10 cellular contexts compared by ENCODE assay signal in the genomic region with DNA sequence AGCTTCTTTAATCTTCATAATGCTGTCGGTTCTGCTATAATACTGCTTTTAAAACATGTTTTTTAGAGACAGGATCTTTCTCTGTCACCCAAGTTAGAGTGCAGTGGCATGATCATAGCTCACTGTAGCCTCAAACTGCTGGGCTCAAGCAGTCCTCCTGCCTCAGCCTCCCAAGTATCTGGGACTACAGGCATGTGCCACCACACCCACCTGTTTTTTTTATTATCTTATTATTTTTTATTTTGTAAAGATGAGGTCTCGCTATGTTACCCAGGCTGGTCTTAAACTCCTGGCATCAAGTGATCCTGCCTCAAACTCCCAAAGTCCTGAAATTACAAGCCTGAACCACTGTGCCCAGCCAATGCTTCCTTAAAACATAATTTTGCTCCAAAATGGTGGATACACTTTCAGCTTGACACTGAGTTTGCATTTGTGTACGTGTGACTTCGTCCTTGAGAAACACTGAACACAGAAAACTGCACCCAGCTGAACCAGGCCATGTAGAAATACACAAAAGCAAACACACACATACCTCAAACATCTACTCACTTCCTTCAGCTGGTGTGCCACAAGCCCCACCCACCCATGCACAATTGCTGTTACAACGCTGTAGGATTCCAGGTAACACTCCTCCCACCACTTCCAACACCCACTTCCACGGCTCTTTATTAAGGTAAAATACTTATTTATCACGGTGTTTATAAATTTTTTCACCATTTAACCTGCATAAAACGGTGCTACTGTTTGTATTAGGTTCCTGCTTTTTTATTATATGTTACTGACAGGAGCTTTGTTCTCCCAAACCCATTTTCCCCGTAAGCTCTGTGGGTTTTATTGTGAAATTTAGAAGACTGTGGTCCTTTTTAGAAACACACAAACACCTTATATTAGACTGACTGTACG.
DNase-seq lines count a peak whose midpoint lies in the region; ATAC-seq and TF ChIP-seq lines count a peak whose summit lies in the region.
"Had no signal": no experiment of that assay in that cellular context is flagged by ENCODE, and none has a peak within 500 bp of the region (broad histone marks: within the 10 kb centered on the region; RNA-seq: fewer than 3 reads in every experiment).

No MANE protein-coding gene starts in this region.

- H3K4me1 ChIP-seq in urinary bladder (ENCODE audit: insufficient read depth): no peaks in the 10 kb centered on the region
- H3K4me1 ChIP-seq in endodermal cell (ENCODE audit: control insufficient read depth, insufficient read depth, low read length): peaks cover 3% of the 10 kb centered on the region

- DNase-seq in activated T-cell treated with anti-CD3 and anti-CD28 coated beads for 48 hours (ENCODE audit: low read depth) (peak; percentile 8), left colon (peak; percentile 17 to 27), cardiac septum (ENCODE audit: low spot score) (no peak), endodermal cell (no peak)
- no peak for DNase-seq in activated T-cell treated with anti-CD3 and anti-CD28 coated beads, Interleukin-2, amount 50 U/mL, for 1 hour
- DNase-seq: NCI-H1694 treated with DMSO at 0.1 percent for 48 hours had no signal

- no peaks in the 10 kb centered on the region for H3K36me3 ChIP-seq in urinary bladder (ENCODE audit: insufficient read depth)
- no peaks in the 10 kb centered on the region for H3K36me3 ChIP-seq in endodermal cell (ENCODE audit: control insufficient read depth, insufficient read depth, low read length)

- H3K27ac ChIP-seq in urinary bladder (ENCODE audit: low read depth): peak overlapping the region; percentile 6
- H3K27ac ChIP-seq in endodermal cell (ENCODE audit: low read depth, low read length): no peak overlapping the region

- peak overlapping the region; percentile 81 for H3K27ac Mint-ChIP-seq in activated T-helper 17 cell treated with anti-CD3 and anti-CD28 coated beads, Interleukin-2, amount 50 U/mL, for 72 hours
- H3K27ac Mint-ChIP-seq in endodermal cell: no peak overlapping the region
- H3K27ac Mint-ChIP-seq: stimulated activated effector memory CD8-positive, alpha-beta T cell treated with anti-CD3 and anti-CD28 coated beads, Interleukin-12 subunit alpha, Interleukin-12 subunit beta, amount 100 ng/mL, for 72 hours had no signal

- ATAC-seq in activated T-helper 17 cell treated with anti-CD3 and anti-CD28 coated beads, Interleukin-2, amount 50 U/mL, for 72 hours (replicated peaks): peak; percentile 27
- peak; percentile 81 for ATAC-seq in left colon
- no peak for ATAC-seq in GM18511 (IDR thresholded peaks at IDR 0.05; ENCODE audit: unreplicated experiment)
- ATAC-seq: stimulated activated effector memory CD8-positive, alpha-beta T cell treated with anti-CD3 and anti-CD28 coated beads, Interleukin-12 subunit alpha, Interleukin-12 subunit beta, amount 100 ng/mL, for 72 hours had no signal

- no peak overlapping the region for H3K9ac ChIP-seq in endodermal cell (ENCODE audit: extremely low read depth, low read length, poor library complexity, severe bottlenecking)

- 65% methylated on average over 10 of the region's 10 CpGs for WGBS in urinary bladder
- WGBS in endodermal cell (ENCODE audit: insufficient coverage in 1 of 2, insufficient read length in 1 of 2), 2 experiments: 90 to 96% methylated on average over 2 to 8 of the region's 10 CpGs

- H3K27me3 ChIP-seq in endodermal cell (ENCODE audit: control insufficient read depth, insufficient read depth, low read length, poor library complexity, severe bottlenecking): no peaks in the 10 kb centered on the region

- no peak overlapping the region for H3K4me3 ChIP-seq in urinary bladder (ENCODE audit: low read depth, low read length)
- H3K4me3 ChIP-seq in endodermal cell (ENCODE audit: low read length): no peak overlapping the region

- intact Hi-C loops in left colon (cut with DNase I, micrococcal nuclease) (no loop called here), cardiac septum (cut with DNase I) (no loop called here)

- H3K36me3 Mint-ChIP-seq in activated T-helper 17 cell treated with anti-CD3 and anti-CD28 coated beads, Interleukin-2, amount 50 U/mL, for 72 hours (ENCODE audit: low read depth): peaks cover 5% of the 10 kb centered on the region
- H3K36me3 Mint-ChIP-seq in endodermal cell (ENCODE audit: low read depth): no peaks in the 10 kb centered on the region
- H3K36me3 Mint-ChIP-seq: stimulated activated effector memory CD8-positive, alpha-beta T cell treated with anti-CD3 and anti-CD28 coated beads, Interleukin-12 subunit alpha, Interleukin-12 subunit beta, amount 100 ng/mL, for 72 hours had no signal

- H3K4me1 Mint-ChIP-seq in activated T-helper 17 cell treated with anti-CD3 and anti-CD28 coated beads, Interleukin-2, amount 50 U/mL, for 72 hours: peaks cover 5% of the 10 kb centered on the region
- peaks cover 10% of the 10 kb centered on the region for H3K4me1 Mint-ChIP-seq in endodermal cell
- H3K4me1 Mint-ChIP-seq: stimulated activated effector memory CD8-positive, alpha-beta T cell treated with anti-CD3 and anti-CD28 coated beads, Interleukin-12 subunit alpha, Interleukin-12 subunit beta, amount 100 ng/mL, for 72 hours had no signal

- H3K9me3 ChIP-seq in endodermal cell (ENCODE audit: control insufficient read depth, low read length): no peaks in the 10 kb centered on the region

- TF ChIP-seq CTCF in endodermal cell (conservative IDR thresholded peaks at IDR 0.05): no peak

- peak overlapping the region; percentile 46 for H3K4me3 Mint-ChIP-seq in activated T-helper 17 cell treated with anti-CD3 and anti-CD28 coated beads, Interleukin-2, amount 50 U/mL, for 72 hours
- H3K4me3 Mint-ChIP-seq in endodermal cell: no peak overlapping the region
- H3K4me3 Mint-ChIP-seq: stimulated activated effector memory CD8-positive, alpha-beta T cell treated with anti-CD3 and anti-CD28 coated beads, Interleukin-12 subunit alpha, Interleukin-12 subunit beta, amount 100 ng/mL, for 72 hours had no signal

- H3K9me3 Mint-ChIP-seq in activated T-helper 17 cell treated with anti-CD3 and anti-CD28 coated beads, Interleukin-2, amount 50 U/mL, for 72 hours: no peaks in the 10 kb centered on the region
- H3K9me3 Mint-ChIP-seq in endodermal cell: no peaks in the 10 kb centered on the region
- H3K9me3 Mint-ChIP-seq: stimulated activated effector memory CD8-positive, alpha-beta T cell treated with anti-CD3 and anti-CD28 coated beads, Interleukin-12 subunit alpha, Interleukin-12 subunit beta, amount 100 ng/mL, for 72 hours had no signal

- H3K27me3 Mint-ChIP-seq in activated T-helper 17 cell treated with anti-CD3 and anti-CD28 coated beads, Interleukin-2, amount 50 U/mL, for 72 hours: no peaks in the 10 kb centered on the region
- H3K27me3 Mint-ChIP-seq in endodermal cell (ENCODE audit: insufficient read depth): no peaks in the 10 kb centered on the region

Comparison
In these comparisons a context has a peak if more than half of its experiments do, and no peak if none do; other contexts are left out.
1. DNase-seq: peak in activated T-cell treated with anti-CD3 and anti-CD28 coated beads for 48 hours (single experiment) and left colon (2 of 2); none in activated T-cell treated with anti-CD3 and anti-CD28 coated beads, Interleukin-2, amount 50 U/mL, for 1 hour (single experiment), cardiac septum (single experiment) and endodermal cell (single experiment).